In the genomic region with DNA sequence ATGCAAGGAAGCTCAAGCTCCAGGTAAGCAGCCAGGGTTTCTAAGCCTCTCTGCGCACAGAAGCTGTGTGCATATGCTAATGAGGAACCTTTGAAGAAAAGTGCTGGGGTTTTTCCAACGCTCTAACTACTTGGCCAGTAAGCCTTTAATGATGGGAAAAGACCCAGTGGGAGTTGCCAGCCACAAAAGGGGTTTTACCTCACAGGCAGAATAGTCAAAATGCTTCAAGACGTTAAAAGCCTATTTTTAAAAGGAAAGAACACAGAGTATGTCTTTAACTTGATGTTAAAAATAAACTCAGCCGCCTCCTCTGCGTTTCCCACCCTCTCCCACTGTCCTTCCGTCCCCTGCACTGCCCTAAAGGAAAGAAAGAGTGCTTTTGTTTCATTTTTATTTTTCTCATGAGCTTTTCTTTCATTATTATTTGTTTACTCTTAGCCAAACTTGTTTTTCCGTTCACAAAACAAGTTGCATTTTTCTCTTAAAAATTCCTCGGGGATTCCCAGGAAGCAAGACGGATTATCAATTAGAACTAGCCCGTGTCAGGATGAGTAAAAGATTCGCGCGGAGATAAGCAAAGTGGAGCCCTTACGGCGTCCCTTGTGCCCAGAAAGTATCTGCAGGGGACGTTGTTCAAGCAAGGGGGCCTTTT, we compare ENCODE assay signal across 8 cellular contexts.
DNase-seq lines count a peak whose midpoint lies in the region; ATAC-seq, FAIRE-seq and TF ChIP-seq lines count a peak whose summit lies in the region.

No MANE protein-coding gene starts in this region.

- WGBS in H1 (ENCODE audit: extremely low coverage in 1 of 2, insufficient coverage in 1 of 2, insufficient read length in 1 of 2, insufficient replicate concordance in 2 of 2, low coverage in 1 of 2, low lambda C conversion rate in 2 of 2, missing lambda C conversion rate in 1 of 2), 2 experiments: 38% methylated on average over 16 of the region's 16 CpGs; no CpG with 5 or more reads in 1 of the 2 experiments

- no peaks in the 10 kb centered on the region for H3K36me3 ChIP-seq in HEK293 (ENCODE audit: control insufficient read depth in 2 of 2, insufficient read depth in 1 of 2, low read length in 2 of 2)
- no peaks in the 10 kb centered on the region for H3K36me3 ChIP-seq in H1 (ENCODE audit: control insufficient read depth in 2 of 4, insufficient read depth in 4 of 4, low read length in 3 of 4)

- H3K4me2 ChIP-seq in H1 (ENCODE audit: insufficient read depth in 1 of 2, low read depth in 2 of 2, low read length in 2 of 2): peak overlapping the region; percentile 45 to 57; a peak in 3 of 4 replicates

- H3K79me1 ChIP-seq in H1 (ENCODE audit: low read depth, low read length): no peaks in the 10 kb centered on the region

- peaks cover 4 to 14% (median 8%) of the 10 kb centered on the region in 4 experiments; a peak in 6 of 7 replicates for H3K27me3 ChIP-seq in H1 (replicated peaks in 1 of 4; ENCODE audit: control insufficient read depth in 3 of 4, extremely low read depth in 1 of 4, insufficient read depth in 3 of 4, low read length in 3 of 4)

- peak; percentile 84 to 86 for ATAC-seq in naive B cell (ENCODE audit: low read depth in 2 of 2)

- no peak overlapping the region for H2BK5ac ChIP-seq in H1 (ENCODE audit: low read depth, low read length)

- H3K4me3 ChIP-seq in HEK293 (ENCODE audit: low read depth, low read length) (peak overlapping the region; percentile 2), H1 (ENCODE audit: extremely low read depth in 1 of 4, insufficient read depth in 2 of 4, low read depth in 3 of 4, low read length in 4 of 4) (peak overlapping the region in 3 of 4 experiments; percentile 2 to 49 (median 10); a peak in 3 of 8 replicates)

- CTCF ChIA-PET in HEK293 (lab: Yijun Ruan, JAX): interaction anchor here (0.7 kb wide), 1 partner anchor 498 kb away, joined by 3 read pairs; no protein-coding TSS in a partner anchor
- CTCF ChIA-PET in H1 (lab: Charles Lee; ENCODE audit: partially characterized antibody): interaction anchor here (0.7 to 1.9 kb wide), 4 partner anchors 62 to 252 kb away, joined by 3 to 5 read pairs (median 4); no protein-coding TSS in a partner anchor

- H4K8ac ChIP-seq in H1 (ENCODE audit: extremely low read depth, insufficient read depth, low read length): no peak overlapping the region

- no peak overlapping the region for H3K27ac ChIP-seq in HEK293 (ENCODE audit: extremely low read depth, low read depth, low read length)
- no peak overlapping the region for H3K27ac ChIP-seq in H1 (ENCODE audit: low read depth, low read length)

- 0 out of 4 replicates have a peak, but pooled peaks of 1 of the 2 experiments have one; percentile 3 for TF ChIP-seq RAD21 in H1 (IDR thresholded peaks at IDR 0.05 in 1 of 2, conservative IDR thresholded peaks at IDR 0.05 in 1 of 2; ENCODE audit: low read depth in 2 of 2, low read length in 2 of 2)

- H3K79me2 ChIP-seq in H1 (ENCODE audit: control insufficient read depth in 1 of 2, insufficient read depth in 2 of 2, low read length in 2 of 2): no peaks in the 10 kb centered on the region

- no peak for TF ChIP-seq EP300 in H1 (IDR thresholded peaks at IDR 0.05; ENCODE audit: borderline replicate concordance in 1 of 2, low read depth in 2 of 2, low read length in 2 of 2)

- H4K91ac ChIP-seq in H1 (replicated peaks; ENCODE audit: insufficient read length, low read length): no peak overlapping the region

- TF ChIP-seq POLR2A in H1 (IDR thresholded peaks at IDR 0.05; ENCODE audit: control extremely low read depth in 1 of 2, low read depth in 2 of 2, low read length in 2 of 2): no peak

- FAIRE-seq in H1 (lab: Jason Lieb, UNC) (peak; percentile 81), frontal cortex (lab: Jason Lieb, UNC) (no peak), D721Med (lab: Jason Lieb, UNC) (no peak)

- H3K9me3 Mint-ChIP-seq in naive B cell: peaks cover 0 to 1% (median 0%) of the 10 kb centered on the region in 7 donors

- no peak overlapping the region for H2BK15ac ChIP-seq in H1 (ENCODE audit: low read length)

- H3K4me1 ChIP-seq in HEK293 (ENCODE audit: control insufficient read depth, insufficient read depth, low read length) (no peaks in the 10 kb centered on the region; the same call in 1 of the 2 replicates), H1 (replicated peaks in 1 of 4; ENCODE audit: control insufficient read depth in 3 of 4, insufficient read depth in 4 of 4, low read length in 3 of 4) (peaks cover 0 to 2% (median 0%) of the 10 kb centered on the region in 4 experiments; a peak in 1 of 7 replicates)

- H2BK12ac ChIP-seq in H1 (ENCODE audit: low read depth, low read length): no peak overlapping the region

- peak; percentile 65 for DNase-seq in NCI-H82 (lab: John Stamatoyannopoulos, UW)
- no peak for DNase-seq in NCI-H82 treated with DMSO at 0.1 percent for 48 hours (lab: John Stamatoyannopoulos, UW; ENCODE audit: unreplicated experiment)
- DNase-seq in NCI-H748 (lab: John Stamatoyannopoulos, UW; ENCODE audit: unreplicated experiment): peak; percentile 52
- DNase-seq in H1 (ENCODE audit: low read depth in 1 of 2, low spot score in 2 of 2): peak in 1 of 2 experiments; percentile 10
- DNase-seq in naive B cell: peak; percentile 51
- DNase-seq in frontal cortex (ENCODE audit: low spot score in 2 of 2): no peak
- no peak for DNase-seq in D721Med (ENCODE audit: insufficient read length, low spot score)

- peak overlapping the region; percentile 60 to 87 (median 76) for H3K4me3 Mint-ChIP-seq in naive B cell

- peaks cover 51 to 60% (median 57%) of the 10 kb centered on the region in 3 donors for H3K4me1 Mint-ChIP-seq in naive B cell

- H3K56ac ChIP-seq in H1 (replicated peaks; ENCODE audit: insufficient read length, low read depth, low read length): no peak overlapping the region

- H2BK120ac ChIP-seq in H1 (replicated peaks; ENCODE audit: low read depth, low read length): no peak overlapping the region

- H3K9me3 ChIP-seq in HEK293 (ENCODE audit: control insufficient read depth, insufficient read depth, low read depth, low read length) (no peaks in the 10 kb centered on the region), H1 (ENCODE audit: insufficient read depth in 2 of 2, low read depth in 1 of 2, low read length in 1 of 2) (no peaks in the 10 kb centered on the region)

- no peak overlapping the region for H3K14ac ChIP-seq in H1 (ENCODE audit: insufficient read length)

- H3K18ac ChIP-seq in H1 (ENCODE audit: extremely low read depth, low read length): no peak overlapping the region

- H2AK5ac ChIP-seq in H1 (ENCODE audit: low read depth, low read length): no peak overlapping the region

- H3K9ac ChIP-seq in H1 (replicated peaks in 1 of 4; ENCODE audit: extremely low read depth in 1 of 4, low read depth in 3 of 4, low read length in 3 of 4): no peak overlapping the region

- no peak overlapping the region for H2AFZ ChIP-seq in H1 (ENCODE audit: low read length)

- POLR2A ChIA-PET in HEK293 (lab: Yijun Ruan, JAX) (interaction anchor here (1.5 kb wide), 1 partner anchor 13 kb away, joined by 3 read pairs; no protein-coding TSS in a partner anchor), H1 (lab: Charles Lee; ENCODE audit: partially characterized antibody) (no interaction called here)

- H3K23me2 ChIP-seq in H1 (ENCODE audit: low read depth, low read length): no peaks in the 10 kb centered on the region

- peak overlapping the region; percentile 81 to 97 (median 88) for H3K27ac Mint-ChIP-seq in naive B cell

- H3K23ac ChIP-seq in H1 (ENCODE audit: insufficient read length): no peak overlapping the region

- H4K5ac ChIP-seq in H1 (ENCODE audit: insufficient read length, low read depth, low read length): no peak overlapping the region

- no peak overlapping the region for H3K4ac ChIP-seq in H1 (replicated peaks; ENCODE audit: insufficient read length, low read depth, low read length)

- no peak for TF ChIP-seq CTCF in HEK293 (tag by site-specific recombination; IDR thresholded peaks at IDR 0.05)
- no peak for TF ChIP-seq CTCF in H1 (IDR thresholded peaks at IDR 0.05; ENCODE audit: control extremely low read depth in 1 of 3, insufficient read depth in 1 of 3, low read depth in 1 of 3, low read length in 3 of 3)
- no peak for TF ChIP-seq CTCF in D721Med (IDR thresholded peaks at IDR 0.05; ENCODE audit: insufficient read depth, missing control alignments)

- H2BK20ac ChIP-seq in H1 (ENCODE audit: low read length): no peak overlapping the region

- H3K36me3 Mint-ChIP-seq in naive B cell: no peaks in the 10 kb centered on the region

- no peaks in the 10 kb centered on the region for H4K20me1 ChIP-seq in H1 (replicated peaks in 1 of 2; ENCODE audit: control insufficient read depth in 1 of 2, insufficient read depth in 2 of 2, low read length in 2 of 2)

- H3K27me3 Mint-ChIP-seq in naive B cell: no peaks in the 10 kb centered on the region

TF ChIP-seq in H1, 55 proteins besides CTCF, POLR2A, EP300 and RAD21 (continues in another document):
- no peak for TF ChIP-seq BRCA1 (IDR thresholded peaks at IDR 0.05; ENCODE audit: low read depth, low read length)
- no peak for TF ChIP-seq KDM5A (IDR thresholded peaks at IDR 0.05; ENCODE audit: low read length)
- TF ChIP-seq JUND (IDR thresholded peaks at IDR 0.05; ENCODE audit: low read length): no peak
- no peak for TF ChIP-seq KDM1A (IDR thresholded peaks at IDR 0.05; ENCODE audit: borderline replicate concordance, low read length)
- peak; percentile 43 for TF ChIP-seq NANOG (IDR thresholded peaks at IDR 0.05; ENCODE audit: insufficient read depth, low read depth, low read length, poor library complexity, severe bottlenecking)
- no peak for TF ChIP-seq TAF1 (IDR thresholded peaks at IDR 0.05; ENCODE audit: low read depth, low read length)

Comparison
In these comparisons a context has a peak if more than half of its experiments do, and no peak if none do; other contexts are left out.
1. DNase-seq: peak in NCI-H82 (single experiment), NCI-H748 (single experiment) and naive B cell (single experiment); none in NCI-H82 treated with DMSO at 0.1 percent for 48 hours (single experiment), frontal cortex (0 of 2) and D721Med (single experiment).